ENCODE assay signal across 29 cellular contexts in the genomic region with DNA sequence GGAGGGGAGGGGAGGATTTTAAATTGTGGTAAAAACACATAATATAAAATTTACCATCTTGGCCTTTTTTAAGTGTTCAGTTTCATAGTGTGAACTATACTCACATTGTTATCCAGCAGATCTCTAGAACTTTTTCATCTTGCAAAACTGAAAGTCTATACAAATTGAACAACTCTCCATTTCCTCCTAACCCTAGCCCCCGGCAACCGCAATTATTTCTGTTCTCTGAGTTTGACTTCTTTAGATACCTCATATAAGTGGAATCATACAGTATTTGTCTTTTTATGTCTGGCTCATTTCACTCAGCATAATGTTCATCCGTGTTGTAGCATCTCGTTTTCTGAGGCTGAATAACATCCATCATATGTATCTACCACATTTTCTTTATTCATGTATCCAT.
"Had no signal": no experiment of that assay in that cellular context is flagged by ENCODE, and none has a peak within 500 bp of the region (broad histone marks: within the 10 kb centered on the region; RNA-seq: fewer than 3 reads in every experiment).

No MANE protein-coding gene starts in this region.

- H3K4me1 ChIP-seq: adrenal gland, SJCRH30 had no signal

- H3K9me3 ChIP-seq: adrenal gland, SJCRH30 had no signal

- H3K27ac ChIP-seq: adrenal gland, RWPE1, SJCRH30 had no signal

- H3K27me3 ChIP-seq: adrenal gland, SJCRH30 had no signal

- H3K9me3 Mint-ChIP-seq: activated CD4-positive, alpha-beta T cell treated with anti-CD3 and anti-CD28 coated beads, Interleukin-2, amount 10 ng/mL, durations not matched to agents 7 days and 5 days; activated T-helper 2 cell treated with anti-CD3 and anti-CD28 coated beads, Interferon-gamma antibody, Interleukin-2, Interleukin-4, amounts not matched to agents 10 μg/mL and 5 μg/mL and 100 μg/mL, durations not matched to agents 14 hours and 24 hours and 36 hours had no signal

- H3K27ac Mint-ChIP-seq: activated CD4-positive, alpha-beta T cell treated with anti-CD3 and anti-CD28 coated beads, Interleukin-2, amount 10 ng/mL, durations not matched to agents 7 days and 5 days; activated CD8-positive, alpha-beta T cell treated with anti-CD3 and anti-CD28 coated beads, Interleukin-2, amount 10 ng/mL, durations not matched to agents 7 days and 5 days; activated naive CD8-positive, alpha-beta T cell treated with anti-CD3 and anti-CD28 coated beads, Interleukin-2, amount 10 ng/mL, durations not matched to agents 7 days and 5 days; activated T-cell treated with anti-CD3 and anti-CD28 coated beads, Interleukin-2, amount 50 U/mL, for 24 hours; activated T-helper 2 cell treated with anti-CD3 and anti-CD28 coated beads, Interferon-gamma antibody, Interleukin-2, Interleukin-4, amounts not matched to agents 10 μg/mL and 5 μg/mL and 100 μg/mL, durations not matched to agents 14 hours and 24 hours and 36 hours had no signal

- H3K36me3 ChIP-seq: adrenal gland, SJCRH30 had no signal

- H3K4me3 Mint-ChIP-seq: activated CD4-positive, alpha-beta T cell treated with anti-CD3 and anti-CD28 coated beads, Interleukin-2, amount 10 ng/mL, durations not matched to agents 7 days and 5 days; activated CD8-positive, alpha-beta T cell treated with anti-CD3 and anti-CD28 coated beads, Interleukin-2, amount 10 ng/mL, durations not matched to agents 7 days and 5 days; activated naive CD8-positive, alpha-beta T cell treated with anti-CD3 and anti-CD28 coated beads, Interleukin-2, amount 10 ng/mL, durations not matched to agents 7 days and 5 days; activated T-cell treated with anti-CD3 and anti-CD28 coated beads, Interleukin-2, amount 50 U/mL, for 24 hours had no signal

- H3K4me3 ChIP-seq: adrenal gland, K562, SJCRH30 had no signal

- ATAC-seq: activated CD4-positive, CD25-positive, alpha-beta regulatory T cell treated with anti-CD3 and anti-CD28 coated beads, Interleukin-2, amount 50 U/mL, for 24 hours; activated CD8-positive, alpha-beta T cell treated with anti-CD3 and anti-CD28 coated beads, Interleukin-2, amount 10 ng/mL, durations not matched to agents 7 days and 5 days; K562; Panc1; SK-N-SH treated with all-trans-retinoic acid at 6 μM for 48 hours had no signal

- H3K36me3 Mint-ChIP-seq: activated naive CD8-positive, alpha-beta T cell treated with anti-CD3 and anti-CD28 coated beads, Interleukin-2, amount 10 ng/mL, durations not matched to agents 7 days and 5 days had no signal

- H3K27me3 Mint-ChIP-seq: activated CD4-positive, alpha-beta T cell treated with anti-CD3 and anti-CD28 coated beads, Interleukin-2, amount 10 ng/mL, durations not matched to agents 7 days and 5 days; activated naive CD8-positive, alpha-beta T cell treated with anti-CD3 and anti-CD28 coated beads, Interleukin-2, amount 10 ng/mL, durations not matched to agents 7 days and 5 days; activated T-cell treated with anti-CD3 and anti-CD28 coated beads, Interleukin-2, amount 50 U/mL, for 24 hours had no signal

- H3K4me1 Mint-ChIP-seq: activated naive CD8-positive, alpha-beta T cell treated with anti-CD3 and anti-CD28 coated beads, Interleukin-2, amount 10 ng/mL, durations not matched to agents 7 days and 5 days had no signal

- DNase-seq: activated CD4-positive, alpha-beta T cell treated with anti-CD3 and anti-CD28 coated beads, Interleukin-2, amount 10 ng/mL, durations not matched to agents 7 days and 5 days; activated CD8-positive, alpha-beta T cell treated with anti-CD3 and anti-CD28 coated beads, Interleukin-2, amount 10 ng/mL, durations not matched to agents 7 days and 5 days; activated gamma-delta T cell treated with Interleukin-2 at 50 U/mL for 16 hours; activated naive CD8-positive, alpha-beta T cell treated with anti-CD3 and anti-CD28 coated beads, Interleukin-2, amount 10 ng/mL, durations not matched to agents 7 days and 5 days; activated T-cell treated with anti-CD3 and anti-CD28 coated beads, Interleukin-2, amount 50 U/mL, for 24 hours; adrenal gland; anterior cingulate cortex; cerebellar nuclear complex; Kasumi-1; MV-4-11; NCI-H1092 treated with DMSO at 0.1 percent for 48 hours; NCI-H1417 treated with DMSO at 0.1 percent for 48 hours; NCI-H1694; NCI-H2029; NCI-H2107; NCI-H2171 treated with DMSO at 0.1 percent for 48 hours; NCI-H226; NCI-H526; NCI-H774; OCI-M1; Right ventricle myocardium superior; SJCRH30; SW 1271 had no signal
